In the genomic region with DNA sequence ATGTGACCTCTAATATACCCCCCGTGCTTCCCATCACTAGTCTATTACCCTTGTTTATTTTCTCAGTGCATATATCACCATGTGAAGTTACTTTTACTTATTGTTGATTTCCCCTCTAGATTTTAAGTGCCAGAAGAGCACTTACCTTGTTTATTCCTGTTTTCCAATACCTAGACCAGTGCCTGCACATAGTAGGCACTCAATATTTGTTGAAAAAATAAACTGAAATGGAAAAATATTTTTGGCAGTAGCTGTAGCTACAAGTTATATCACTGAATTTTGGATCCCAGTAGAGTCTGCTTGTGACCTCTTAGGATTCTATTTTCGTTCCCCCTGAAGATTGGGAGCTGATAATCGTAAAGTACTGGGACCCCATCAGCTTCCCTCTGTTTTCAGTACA, we compare ENCODE assay signal across 12 cellular contexts. TPM values are rescaled to one million over a fixed set of nuclear protein-coding genes. Genes with fewer than 3 reads are reported as not detected.
"Had no signal": no experiment of that assay in that cellular context is flagged by ENCODE, and none has a peak within 500 bp of the region (broad histone marks: within the 10 kb centered on the region; RNA-seq: fewer than 3 reads in every experiment).

No MANE protein-coding gene starts in this region.

- H2AFZ ChIP-seq: GM23248, GM23338 had no signal

- FAIRE-seq: H1, H54 had no signal

- H3K4me3 ChIP-seq: GM23248, GM23338, HAP-1 had no signal

- ATAC-seq: GM23338, HCT116 had no signal

- H3K27ac Mint-ChIP-seq: GM23338, H9, HFFc6 had no signal

- H3K4me3 Mint-ChIP-seq: GM23338, H9, HFFc6 had no signal

- H3K4me2 ChIP-seq: GM23338 had no signal

- DNase-seq: GM23248, GOT3, H7, H9, HCEC 1CT, HFFc6 had no signal

- H3K9ac ChIP-seq: GM23248 had no signal

- H3K27ac ChIP-seq: GM23248 had no signal

- H3K9me3 ChIP-seq: HAP-1 had no signal

- H3K9me3 Mint-ChIP-seq: GM23338, H9, HFFc6 had no signal

RNA-seq across cellular contexts. Expression of gene FOXE3, which starts 32.0 kb away (rescaled TPM):
- total RNA-seq: GM23248, GM23338, H1, H4, HFFc6 had no signal
- polyA plus RNA-seq: GM23248, GM23338 had no signal

RNA-seq across cellular contexts. Expression of gene FOXD2, which starts 53.8 kb away (rescaled TPM):
- total RNA-seq: H1, H9 had no signal
- polyA plus RNA-seq: GM23338, H1 had no signal
